Comparison of ENCODE assay signal across 1 cellular context in the genomic region with DNA sequence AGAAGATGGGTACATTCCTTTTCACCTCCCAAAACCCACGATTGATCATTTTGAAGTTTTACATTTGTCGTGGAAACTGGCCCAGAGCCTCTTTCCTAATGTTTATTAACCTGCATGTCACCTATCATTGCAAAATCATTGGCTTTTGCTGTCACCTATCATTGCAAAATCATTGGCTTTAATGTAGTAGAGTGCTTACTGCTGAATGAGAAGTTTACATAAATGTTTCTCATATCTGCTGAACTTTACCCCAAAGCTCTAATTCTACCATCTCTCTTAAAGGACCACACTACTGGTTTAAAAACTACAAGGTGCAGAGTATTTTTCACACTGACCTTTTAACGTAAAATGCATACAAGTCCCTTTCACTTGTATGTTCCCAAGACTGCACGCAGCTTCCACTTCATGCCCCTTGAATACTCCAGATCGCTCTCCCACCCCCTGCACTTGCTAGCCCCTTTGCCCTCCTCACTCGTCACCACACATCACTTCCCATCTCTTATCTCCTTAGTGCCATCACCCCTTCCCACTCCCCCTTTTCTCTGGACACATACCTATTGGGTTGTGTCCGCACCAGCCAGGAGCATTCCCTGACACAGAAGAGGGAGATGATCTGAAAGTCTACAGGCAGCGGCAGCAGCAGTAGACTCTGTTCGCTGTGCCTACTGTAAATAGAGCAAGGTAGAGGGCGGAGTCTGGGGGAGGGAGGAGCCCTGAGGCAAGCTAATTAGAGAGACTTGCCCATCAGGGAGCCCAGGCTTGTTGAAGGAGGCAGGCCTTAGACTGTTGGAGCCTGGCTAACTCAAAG.
TF ChIP-seq lines count a peak whose summit lies in the region.

No MANE protein-coding gene starts in this region.

TF ChIP-seq in HEK293, 187 proteins besides CTCF, POLR2A, EP300 and RAD21 (continued from another document and continues in another):
- TF ChIP-seq, protein P1, sequence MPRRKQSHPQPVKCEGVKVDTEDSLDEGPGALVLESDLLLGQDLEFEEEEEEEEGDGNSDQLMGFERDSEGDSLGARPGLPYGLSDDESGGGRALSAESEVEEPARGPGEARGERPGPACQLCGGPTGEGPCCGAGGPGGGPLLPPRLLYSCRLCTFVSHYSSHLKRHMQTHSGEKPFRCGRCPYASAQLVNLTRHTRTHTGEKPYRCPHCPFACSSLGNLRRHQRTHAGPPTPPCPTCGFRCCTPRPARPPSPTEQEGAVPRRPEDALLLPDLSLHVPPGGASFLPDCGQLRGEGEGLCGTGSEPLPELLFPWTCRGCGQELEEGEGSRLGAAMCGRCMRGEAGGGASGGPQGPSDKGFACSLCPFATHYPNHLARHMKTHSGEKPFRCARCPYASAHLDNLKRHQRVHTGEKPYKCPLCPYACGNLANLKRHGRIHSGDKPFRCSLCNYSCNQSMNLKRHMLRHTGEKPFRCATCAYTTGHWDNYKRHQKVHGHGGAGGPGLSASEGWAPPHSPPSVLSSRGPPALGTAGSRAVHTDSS (tag by site-specific recombination; IDR thresholded peaks at IDR 0.05) = no peak
- TF ChIP-seq ZNF585B (tag by site-specific recombination; IDR thresholded peaks at IDR 0.05) (no peak), ZNF174 (tag by site-specific recombination; IDR thresholded peaks at IDR 0.05) (no peak), REPIN1 (tag by site-specific recombination; IDR thresholded peaks at IDR 0.05; ENCODE audit: low read depth) (no peak), ZNF600 (tag by site-specific recombination; IDR thresholded peaks at IDR 0.05) (peak; percentile 91), KLF10 (tag by site-specific recombination; IDR thresholded peaks at IDR 0.05) (no peak), ZNF48 (tag by site-specific recombination; IDR thresholded peaks at IDR 0.05) (no peak), ZBTB8A (tag by site-specific recombination; IDR thresholded peaks at IDR 0.05) (no peak), ZNF24 (tag by site-specific recombination; IDR thresholded peaks at IDR 0.05) (no peak), ZNF571 (tag by site-specific recombination; IDR thresholded peaks at IDR 0.05) (no peak), ZNF626 (tag by site-specific recombination; IDR thresholded peaks at IDR 0.05) (no peak), ZNF521 (tag by site-specific recombination; IDR thresholded peaks at IDR 0.05) (no peak), ZBTB17 (tag by site-specific recombination; IDR thresholded peaks at IDR 0.05) (peak; percentile 76), ZEB2 (tag by site-specific recombination; IDR thresholded peaks at IDR 0.05) (no peak), ZNF621 (tag by site-specific recombination; IDR thresholded peaks at IDR 0.05) (no peak), ZNF202 (tag by site-specific recombination; IDR thresholded peaks at IDR 0.05; ENCODE audit: borderline replicate concordance) (no peak), GLIS2 (tag by site-specific recombination; IDR thresholded peaks at IDR 0.05) (no peak), ZNF76 (tag by site-specific recombination; IDR thresholded peaks at IDR 0.05; ENCODE audit: borderline replicate concordance, low read depth) (no peak), ZNF335 (tag by site-specific recombination; conservative IDR thresholded peaks at IDR 0.05) (no peak), ZNF274 (IDR thresholded peaks at IDR 0.05; ENCODE audit: low read length) (no peak), ZNF274 (tag by site-specific recombination; IDR thresholded peaks at IDR 0.05; ENCODE audit: borderline replicate concordance) (no peak), ZFP3 (tag by site-specific recombination; IDR thresholded peaks at IDR 0.05; ENCODE audit: low read depth) (no peak), KLF9 (tag by site-specific recombination; IDR thresholded peaks at IDR 0.05; ENCODE audit: low read depth) (no peak), SP3 (tag by site-specific recombination; IDR thresholded peaks at IDR 0.05) (peak; percentile 52; the same call in 1 of the 2 replicates), ZNF549 (tag by site-specific recombination; IDR thresholded peaks at IDR 0.05) (no peak), ZNF146 (tag by site-specific recombination; IDR thresholded peaks at IDR 0.05) (no peak), ZNF670 (tag by site-specific recombination; IDR thresholded peaks at IDR 0.05; ENCODE audit: low read depth) (no peak), OSR2 (tag by site-specific recombination; IDR thresholded peaks at IDR 0.05) (peak; percentile 78), ZNF133 (tag by site-specific recombination; IDR thresholded peaks at IDR 0.05) (no peak), ZNF239 (tag by site-specific recombination; IDR thresholded peaks at IDR 0.05) (no peak), ZNF211 (tag by site-specific recombination; IDR thresholded peaks at IDR 0.05; ENCODE audit: low read depth) (no peak)
- TF ChIP-seq, protein P2, sequence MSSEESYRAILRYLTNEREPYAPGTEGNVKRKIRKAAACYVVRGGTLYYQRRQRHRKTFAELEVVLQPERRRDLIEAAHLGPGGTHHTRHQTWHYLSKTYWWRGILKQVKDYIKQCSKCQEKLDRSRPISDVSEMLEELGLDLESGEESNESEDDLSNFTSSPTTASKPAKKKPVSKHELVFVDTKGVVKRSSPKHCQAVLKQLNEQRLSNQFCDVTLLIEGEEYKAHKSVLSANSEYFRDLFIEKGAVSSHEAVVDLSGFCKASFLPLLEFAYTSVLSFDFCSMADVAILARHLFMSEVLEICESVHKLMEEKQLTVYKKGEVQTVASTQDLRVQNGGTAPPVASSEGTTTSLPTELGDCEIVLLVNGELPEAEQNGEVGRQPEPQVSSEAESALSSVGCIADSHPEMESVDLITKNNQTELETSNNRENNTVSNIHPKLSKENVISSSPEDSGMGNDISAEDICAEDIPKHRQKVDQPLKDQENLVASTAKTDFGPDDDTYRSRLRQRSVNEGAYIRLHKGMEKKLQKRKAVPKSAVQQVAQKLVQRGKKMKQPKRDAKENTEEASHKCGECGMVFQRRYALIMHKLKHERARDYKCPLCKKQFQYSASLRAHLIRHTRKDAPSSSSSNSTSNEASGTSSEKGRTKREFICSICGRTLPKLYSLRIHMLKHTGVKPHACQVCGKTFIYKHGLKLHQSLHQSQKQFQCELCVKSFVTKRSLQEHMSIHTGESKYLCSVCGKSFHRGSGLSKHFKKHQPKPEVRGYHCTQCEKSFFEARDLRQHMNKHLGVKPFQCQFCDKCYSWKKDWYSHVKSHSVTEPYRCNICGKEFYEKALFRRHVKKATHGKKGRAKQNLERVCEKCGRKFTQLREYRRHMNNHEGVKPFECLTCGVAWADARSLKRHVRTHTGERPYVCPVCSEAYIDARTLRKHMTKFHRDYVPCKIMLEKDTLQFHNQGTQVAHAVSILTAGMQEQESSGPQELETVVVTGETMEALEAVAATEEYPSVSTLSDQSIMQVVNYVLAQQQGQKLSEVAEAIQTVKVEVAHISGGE (tag by site-specific recombination; conservative IDR thresholded peaks at IDR 0.05; ENCODE audit: low read depth) = no peak
- TF ChIP-seq, protein P3, sequence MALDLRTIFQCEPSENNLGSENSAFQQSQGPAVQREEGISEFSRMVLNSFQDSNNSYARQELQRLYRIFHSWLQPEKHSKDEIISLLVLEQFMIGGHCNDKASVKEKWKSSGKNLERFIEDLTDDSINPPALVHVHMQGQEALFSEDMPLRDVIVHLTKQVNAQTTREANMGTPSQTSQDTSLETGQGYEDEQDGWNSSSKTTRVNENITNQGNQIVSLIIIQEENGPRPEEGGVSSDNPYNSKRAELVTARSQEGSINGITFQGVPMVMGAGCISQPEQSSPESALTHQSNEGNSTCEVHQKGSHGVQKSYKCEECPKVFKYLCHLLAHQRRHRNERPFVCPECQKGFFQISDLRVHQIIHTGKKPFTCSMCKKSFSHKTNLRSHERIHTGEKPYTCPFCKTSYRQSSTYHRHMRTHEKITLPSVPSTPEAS (tag by site-specific recombination; IDR thresholded peaks at IDR 0.05) = no peak
- TF ChIP-seq, protein P4, sequence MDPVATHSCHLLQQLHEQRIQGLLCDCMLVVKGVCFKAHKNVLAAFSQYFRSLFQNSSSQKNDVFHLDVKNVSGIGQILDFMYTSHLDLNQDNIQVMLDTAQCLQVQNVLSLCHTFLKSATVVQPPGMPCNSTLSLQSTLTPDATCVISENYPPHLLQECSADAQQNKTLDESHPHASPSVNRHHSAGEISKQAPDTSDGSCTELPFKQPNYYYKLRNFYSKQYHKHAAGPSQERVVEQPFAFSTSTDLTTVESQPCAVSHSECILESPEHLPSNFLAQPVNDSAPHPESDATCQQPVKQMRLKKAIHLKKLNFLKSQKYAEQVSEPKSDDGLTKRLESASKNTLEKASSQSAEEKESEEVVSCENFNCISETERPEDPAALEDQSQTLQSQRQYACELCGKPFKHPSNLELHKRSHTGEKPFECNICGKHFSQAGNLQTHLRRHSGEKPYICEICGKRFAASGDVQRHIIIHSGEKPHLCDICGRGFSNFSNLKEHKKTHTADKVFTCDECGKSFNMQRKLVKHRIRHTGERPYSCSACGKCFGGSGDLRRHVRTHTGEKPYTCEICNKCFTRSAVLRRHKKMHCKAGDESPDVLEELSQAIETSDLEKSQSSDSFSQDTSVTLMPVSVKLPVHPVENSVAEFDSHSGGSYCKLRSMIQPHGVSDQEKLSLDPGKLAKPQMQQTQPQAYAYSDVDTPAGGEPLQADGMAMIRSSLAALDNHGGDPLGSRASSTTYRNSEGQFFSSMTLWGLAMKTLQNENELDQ (tag by site-specific recombination; IDR thresholded peaks at IDR 0.05; ENCODE audit: low read depth) = no peak
- TF ChIP-seq, protein P5, sequence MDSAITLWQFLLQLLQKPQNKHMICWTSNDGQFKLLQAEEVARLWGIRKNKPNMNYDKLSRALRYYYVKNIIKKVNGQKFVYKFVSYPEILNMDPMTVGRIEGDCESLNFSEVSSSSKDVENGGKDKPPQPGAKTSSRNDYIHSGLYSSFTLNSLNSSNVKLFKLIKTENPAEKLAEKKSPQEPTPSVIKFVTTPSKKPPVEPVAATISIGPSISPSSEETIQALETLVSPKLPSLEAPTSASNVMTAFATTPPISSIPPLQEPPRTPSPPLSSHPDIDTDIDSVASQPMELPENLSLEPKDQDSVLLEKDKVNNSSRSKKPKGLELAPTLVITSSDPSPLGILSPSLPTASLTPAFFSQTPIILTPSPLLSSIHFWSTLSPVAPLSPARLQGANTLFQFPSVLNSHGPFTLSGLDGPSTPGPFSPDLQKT (IDR thresholded peaks at IDR 0.05; ENCODE audit: borderline replicate concordance, low read depth, low read length) = no peak
- TF ChIP-seq, protein P6, sequence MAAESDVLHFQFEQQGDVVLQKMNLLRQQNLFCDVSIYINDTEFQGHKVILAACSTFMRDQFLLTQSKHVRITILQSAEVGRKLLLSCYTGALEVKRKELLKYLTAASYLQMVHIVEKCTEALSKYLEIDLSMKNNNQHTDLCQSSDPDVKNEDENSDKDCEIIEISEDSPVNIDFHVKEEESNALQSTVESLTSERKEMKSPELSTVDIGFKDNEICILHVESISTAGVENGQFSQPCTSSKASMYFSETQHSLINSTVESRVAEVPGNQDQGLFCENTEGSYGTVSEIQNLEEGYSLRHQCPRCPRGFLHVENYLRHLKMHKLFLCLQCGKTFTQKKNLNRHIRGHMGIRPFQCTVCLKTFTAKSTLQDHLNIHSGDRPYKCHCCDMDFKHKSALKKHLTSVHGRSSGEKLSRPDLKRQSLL (tag by site-specific recombination; IDR thresholded peaks at IDR 0.05) = no peak
- TF ChIP-seq, protein P7, sequence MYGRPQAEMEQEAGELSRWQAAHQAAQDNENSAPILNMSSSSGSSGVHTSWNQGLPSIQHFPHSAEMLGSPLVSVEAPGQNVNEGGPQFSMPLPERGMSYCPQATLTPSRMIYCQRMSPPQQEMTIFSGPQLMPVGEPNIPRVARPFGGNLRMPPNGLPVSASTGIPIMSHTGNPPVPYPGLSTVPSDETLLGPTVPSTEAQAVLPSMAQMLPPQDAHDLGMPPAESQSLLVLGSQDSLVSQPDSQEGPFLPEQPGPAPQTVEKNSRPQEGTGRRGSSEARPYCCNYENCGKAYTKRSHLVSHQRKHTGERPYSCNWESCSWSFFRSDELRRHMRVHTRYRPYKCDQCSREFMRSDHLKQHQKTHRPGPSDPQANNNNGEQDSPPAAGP (tag by site-specific recombination; IDR thresholded peaks at IDR 0.05) = no peak
- TF ChIP-seq, protein P8, sequence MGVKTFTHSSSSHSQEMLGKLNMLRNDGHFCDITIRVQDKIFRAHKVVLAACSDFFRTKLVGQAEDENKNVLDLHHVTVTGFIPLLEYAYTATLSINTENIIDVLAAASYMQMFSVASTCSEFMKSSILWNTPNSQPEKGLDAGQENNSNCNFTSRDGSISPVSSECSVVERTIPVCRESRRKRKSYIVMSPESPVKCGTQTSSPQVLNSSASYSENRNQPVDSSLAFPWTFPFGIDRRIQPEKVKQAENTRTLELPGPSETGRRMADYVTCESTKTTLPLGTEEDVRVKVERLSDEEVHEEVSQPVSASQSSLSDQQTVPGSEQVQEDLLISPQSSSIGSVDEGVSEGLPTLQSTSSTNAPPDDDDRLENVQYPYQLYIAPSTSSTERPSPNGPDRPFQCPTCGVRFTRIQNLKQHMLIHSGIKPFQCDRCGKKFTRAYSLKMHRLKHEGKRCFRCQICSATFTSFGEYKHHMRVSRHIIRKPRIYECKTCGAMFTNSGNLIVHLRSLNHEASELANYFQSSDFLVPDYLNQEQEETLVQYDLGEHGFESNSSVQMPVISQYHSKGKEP (tag by site-specific recombination; IDR thresholded peaks at IDR 0.05) = no peak
- TF ChIP-seq, protein P9, sequence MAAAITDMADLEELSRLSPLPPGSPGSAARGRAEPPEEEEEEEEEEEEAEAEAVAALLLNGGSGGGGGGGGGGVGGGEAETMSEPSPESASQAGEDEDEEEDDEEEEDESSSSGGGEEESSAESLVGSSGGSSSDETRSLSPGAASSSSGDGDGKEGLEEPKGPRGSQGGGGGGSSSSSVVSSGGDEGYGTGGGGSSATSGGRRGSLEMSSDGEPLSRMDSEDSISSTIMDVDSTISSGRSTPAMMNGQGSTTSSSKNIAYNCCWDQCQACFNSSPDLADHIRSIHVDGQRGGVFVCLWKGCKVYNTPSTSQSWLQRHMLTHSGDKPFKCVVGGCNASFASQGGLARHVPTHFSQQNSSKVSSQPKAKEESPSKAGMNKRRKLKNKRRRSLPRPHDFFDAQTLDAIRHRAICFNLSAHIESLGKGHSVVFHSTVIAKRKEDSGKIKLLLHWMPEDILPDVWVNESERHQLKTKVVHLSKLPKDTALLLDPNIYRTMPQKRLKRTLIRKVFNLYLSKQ (tag by site-specific recombination; IDR thresholded peaks at IDR 0.05; ENCODE audit: borderline replicate concordance) = no peak
